In genomic region chr7:156640949-156641485, GRCh38 we compare ENCODE assay signal across 8 cellular contexts. TPM values are rescaled to one million over a fixed set of nuclear protein-coding genes. Genes with fewer than 3 reads are reported as not detected.
DNase-seq lines count a peak whose midpoint lies in the region; ATAC-seq and TF ChIP-seq lines count a peak whose summit lies in the region.

No MANE protein-coding gene starts in this region.

- H3K27ac Mint-ChIP-seq in activated CD4-positive, alpha-beta T cell treated with anti-CD3 and anti-CD28 coated beads, Interleukin-2, amount 10 ng/mL, durations not matched to agents 24 days and 14 days, result peak overlapping the region; percentile 99
- no peak overlapping the region for H3K27ac Mint-ChIP-seq in natural killer cell

- H3K36me3 ChIP-seq in tibial nerve, result peaks cover 0 to 6% (median 0%) of the 10 kb centered on the region in 3 donors

- peaks cover 22% of the 10 kb centered on the region for H3K36me3 Mint-ChIP-seq in activated CD4-positive, alpha-beta T cell treated with anti-CD3 and anti-CD28 coated beads, Interleukin-2, amount 10 ng/mL, durations not matched to agents 24 days and 14 days (ENCODE audit: low read depth)
- H3K36me3 Mint-ChIP-seq in natural killer cell, result peaks cover 7% of the 10 kb centered on the region

- no peaks in the 10 kb centered on the region for H3K27me3 ChIP-seq in tibial nerve

- H3K4me1 Mint-ChIP-seq in activated CD4-positive, alpha-beta T cell treated with anti-CD3 and anti-CD28 coated beads, Interleukin-2, amount 10 ng/mL, durations not matched to agents 24 days and 14 days, result peaks cover 37% of the 10 kb centered on the region
- H3K4me1 Mint-ChIP-seq in natural killer cell, result peaks cover 15 to 17% of the 10 kb centered on the region in 2 donors

- H3K4me1 ChIP-seq in tibial nerve, result peaks cover 0 to 13% (median 0%) of the 10 kb centered on the region in 4 donors

- H3K4me3 ChIP-seq in epithelial cell of esophagus (ENCODE audit: low read length) (peak overlapping the region; percentile 82), tibial nerve (peak overlapping the region; percentile 66 to 85 (median 74))

- ATAC-seq in GM18505 (IDR thresholded peaks at IDR 0.05; ENCODE audit: unreplicated experiment), result peak; percentile 48
- peak; percentile 33 to 51 (median 50) for ATAC-seq in natural killer cell

- DNase-seq in H4 (ENCODE audit: low spot score) (peak; percentile 24), M059J (ENCODE audit: low read depth) (peak; percentile 19), epithelial cell of esophagus (ENCODE audit: low read depth) (peak; percentile 78), natural killer cell (peak; percentile 18), tibial nerve (ENCODE audit: low spot score in 2 of 2) (no peak), ureter (ENCODE audit: low spot score) (no peak)
- DNase-seq in activated CD4-positive, alpha-beta T cell treated with anti-CD3 and anti-CD28 coated beads, Interleukin-2, amount 10 ng/mL, durations not matched to agents 24 days and 14 days, result peak; percentile 91

- peaks cover 12% of the 10 kb centered on the region for H3K27me3 Mint-ChIP-seq in activated CD4-positive, alpha-beta T cell treated with anti-CD3 and anti-CD28 coated beads, Interleukin-2, amount 10 ng/mL, durations not matched to agents 24 days and 14 days
- H3K27me3 Mint-ChIP-seq in natural killer cell (ENCODE audit: low read depth in 2 of 2), result peaks cover 33 to 78% of the 10 kb centered on the region in 2 donors

- no peak for TF ChIP-seq EP300 in tibial nerve (IDR thresholded peaks at IDR 0.05)

- H3K4me3 Mint-ChIP-seq in activated CD4-positive, alpha-beta T cell treated with anti-CD3 and anti-CD28 coated beads, Interleukin-2, amount 10 ng/mL, durations not matched to agents 24 days and 14 days, result peak overlapping the region; percentile 97
- H3K4me3 Mint-ChIP-seq in natural killer cell, result peak overlapping the region; percentile 81

- TF ChIP-seq POLR2A in GM18505 (IDR thresholded peaks at IDR 0.05; ENCODE audit: borderline replicate concordance, extremely low read depth, insufficient read depth, insufficient read length) (peak; percentile 17), tibial nerve (IDR thresholded peaks at IDR 0.05) (no peak)

- no peaks in the 10 kb centered on the region for H3K9me3 Mint-ChIP-seq in activated CD4-positive, alpha-beta T cell treated with anti-CD3 and anti-CD28 coated beads, Interleukin-2, amount 10 ng/mL, durations not matched to agents 24 days and 14 days
- peaks cover 3 to 5% of the 10 kb centered on the region in 2 donors for H3K9me3 Mint-ChIP-seq in natural killer cell

- intact Hi-C loops in activated CD4-positive, alpha-beta T cell treated with anti-CD3 and anti-CD28 coated beads, Interleukin-2, amount 10 ng/mL, durations not matched to agents 24 days and 14 days (cut with micrococcal nuclease), result loop anchor here (1.0 to 5.0 kb wide), 5 partner anchors 28 to 308 kb away; partner anchors contain the start of genes LMBR1 and NOM1
- intact Hi-C loops in natural killer cell (cut with micrococcal nuclease), result no loop called here

- peaks cover 0 to 10% (median 0%) of the 10 kb centered on the region in 4 donors for H3K9me3 ChIP-seq in tibial nerve

- H3K27ac ChIP-seq in tibial nerve, result peak overlapping the region in 3 of 4 donors; percentile 82 to 89 (median 85)

- no peak for TF ChIP-seq CTCF in epithelial cell of esophagus (IDR thresholded peaks at IDR 0.05; ENCODE audit: insufficient read depth, low read depth, low read length, missing control alignments)
- TF ChIP-seq CTCF in natural killer cell (IDR thresholded peaks at IDR 0.05), result no peak
- TF ChIP-seq CTCF in tibial nerve (IDR thresholded peaks at IDR 0.05), result no peak

- WGBS in tibial nerve, 2 donors, result 10% methylated on average over 25 to 29 of the region's 30 CpGs

RNA-seq across cellular contexts. Expression of gene RNF32, which starts 0.4 kb away (rescaled TPM):
- 1.4 and 3.8 TPM in 2 replicates for total RNA-seq in H4 (2014; rRNA removed; shearing (Covaris generic))
- 0.47 TPM in 1 of 2 replicates, not detected in the other for total RNA-seq in M059J (2014; rRNA removed; shearing (Covaris generic))
- 2.3 and 2.4 TPM in 2 replicates for total RNA-seq in activated CD4-positive, alpha-beta T cell treated with anti-CD3 and anti-CD28 coated beads, Interleukin-2, amount 10 ng/mL, durations not matched to agents 24 days and 14 days
- total RNA-seq in natural killer cell (under 1 TPM in 1 of 3 donors, not detected in 2; 0.80 TPM), tibial nerve (1 to 10 TPM in 2 of 4 donors, under 1 TPM in 1, not detected in 1; 0.42 to 6.0 (median 1.5) TPM), ureter (1.4 TPM)

Comparison
In these comparisons a context has a peak if more than half of its experiments do, and no peak if none do; other contexts are left out.
1. DNase-seq: peak in H4 (single experiment), M059J (single experiment), activated CD4-positive, alpha-beta T cell treated with anti-CD3 and anti-CD28 coated beads, Interleukin-2, amount 10 ng/mL, durations not matched to agents 24 days and 14 days (single experiment), epithelial cell of esophagus (single experiment) and natural killer cell (single experiment); none in tibial nerve (0 of 2) and ureter (single experiment).